Comparison of ENCODE assay signal across 17 cellular contexts in genomic region chr11:122486793-122487495, GRCh38.
DNase-seq lines count a peak whose midpoint lies in the region; ATAC-seq and TF ChIP-seq lines count a peak whose summit lies in the region.
"Had no signal": no experiment of that assay in that cellular context is flagged by ENCODE, and none has a peak within 500 bp of the region (broad histone marks: within the 10 kb centered on the region; RNA-seq: fewer than 3 reads in every experiment).

No MANE protein-coding gene starts in this region.

- H3K9me3 ChIP-seq in esophagus squamous epithelium: peaks cover 0 to 6% (median 5%) of the 10 kb centered on the region in 3 donors
- peaks cover 22% of the 10 kb centered on the region for H3K9me3 ChIP-seq in psoas muscle

- no peak for TF ChIP-seq POLR2A in esophagus squamous epithelium (IDR thresholded peaks at IDR 0.05)

- no peaks in the 10 kb centered on the region for H3K27me3 ChIP-seq in esophagus squamous epithelium
- H3K27me3 ChIP-seq in psoas muscle (ENCODE audit: insufficient read depth in 3 of 3, low read length in 2 of 3): no peaks in the 10 kb centered on the region
- H3K27me3 ChIP-seq: BLaER1 treated with 17β-estradiol and CSF1 and Interleukin-3, amounts not matched to agents 10 nM and 100 nM; tibial nerve had no signal

- no peaks in the 10 kb centered on the region for H3K4me1 Mint-ChIP-seq in activated CD4-positive, alpha-beta memory T cell treated with anti-CD3 and anti-CD28 coated beads, Interleukin-2, amount 10 ng/mL, durations not matched to agents 7 days and 5 days
- H3K4me1 Mint-ChIP-seq: activated B cell treated with CpG ODN at 0.5 μM for 24 hours, naive B cell had no signal

- H3K27me3 Mint-ChIP-seq in activated CD4-positive, alpha-beta memory T cell treated with anti-CD3 and anti-CD28 coated beads, Interleukin-2, amount 10 ng/mL, durations not matched to agents 7 days and 5 days: no peaks in the 10 kb centered on the region

- POLR2A ChIA-PET in activated CD4-positive, alpha-beta memory T cell treated with anti-CD3 and anti-CD28 coated beads, Interleukin-2, amount 10 ng/mL, durations not matched to agents 7 days and 5 days (lab: Charles Lee): no interaction called here

- WGBS in esophagus squamous epithelium, 2 donors: 71 to 74% methylated on average over 5 of the region's 5 CpGs
- 79 to 84% (median 79%) methylated on average over 5 of the region's 5 CpGs for WGBS in psoas muscle, 3 donors

- DNase-seq in ELF-1 (ENCODE audit: low read depth, low spot score): peak; percentile 64
- DNase-seq in Kasumi-1 (lab: John Stamatoyannopoulos, UW): peak; percentile 30 to 38
- DNase-seq in amniotic epithelial cell (ENCODE audit: low read depth): peak; percentile 65
- DNase-seq in islet precursor cell: peak; percentile 73
- DNase-seq in pons (ENCODE audit: low spot score): no peak
- no peak for DNase-seq in esophagus squamous epithelium (lab: John Stamatoyannopoulos, UW)
- no peak for DNase-seq in psoas muscle
- DNase-seq in activated CD4-positive, alpha-beta memory T cell treated with anti-CD3 and anti-CD28 coated beads, Interleukin-2, amount 10 ng/mL, durations not matched to agents 7 days and 5 days: no peak
- DNase-seq: activated B cell treated with CpG ODN at 0.5 μM for 24 hours; activated CD8-positive, alpha-beta memory T cell treated with anti-CD3 and anti-CD28 coated beads, Interleukin-2, amount 50 U/mL, for 4 hours; activated naive CD4-positive, alpha-beta T cell treated with anti-CD3 and anti-CD28 coated beads, Interleukin-2, amount 50 U/mL, for 16 hours; DMS79 treated with DMSO at 0.1 percent for 48 hours; left ventricle myocardium inferior; naive B cell; stimulated activated CD4-positive, alpha-beta T cell treated with anti-CD3 and anti-CD28 coated beads, Interleukin-1b, Interleukin-23, amount 100 ng/mL, for 48 hours had no signal

- H3K4me3 ChIP-seq in esophagus squamous epithelium (no peak overlapping the region), psoas muscle (no peak overlapping the region)
- H3K4me3 ChIP-seq: BLaER1 treated with 17β-estradiol and CSF1 and Interleukin-3, amounts not matched to agents 10 nM and 100 nM; left ventricle myocardium inferior; tibial nerve had no signal

- H3K4me1 ChIP-seq in esophagus squamous epithelium: peaks cover 0 to 11% (median 8%) of the 10 kb centered on the region in 3 donors
- peaks cover 15% of the 10 kb centered on the region for H3K4me1 ChIP-seq in psoas muscle
- H3K4me1 ChIP-seq: tibial nerve had no signal

- H3K36me3 ChIP-seq in esophagus squamous epithelium (no peaks in the 10 kb centered on the region), psoas muscle (ENCODE audit: insufficient read depth in 1 of 2, low read depth in 1 of 2) (no peaks in the 10 kb centered on the region)
- H3K36me3 ChIP-seq: BLaER1 treated with 17β-estradiol and CSF1 and Interleukin-3, amounts not matched to agents 10 nM and 100 nM; left ventricle myocardium inferior; tibial nerve had no signal

- H3K27ac Mint-ChIP-seq in activated CD4-positive, alpha-beta memory T cell treated with anti-CD3 and anti-CD28 coated beads, Interleukin-2, amount 10 ng/mL, durations not matched to agents 7 days and 5 days: no peak overlapping the region
- H3K27ac Mint-ChIP-seq: activated B cell treated with CpG ODN at 0.5 μM for 24 hours, naive B cell had no signal

- ATAC-seq in psoas muscle: no peak

- H3K27ac ChIP-seq in esophagus squamous epithelium: no peak overlapping the region
- H3K27ac ChIP-seq in psoas muscle: no peak overlapping the region
- H3K27ac ChIP-seq: BLaER1 treated with 17β-estradiol and CSF1 and Interleukin-3, amounts not matched to agents 10 nM and 100 nM; left ventricle myocardium inferior; tibial nerve had no signal

- H3K4me3 Mint-ChIP-seq in activated CD4-positive, alpha-beta memory T cell treated with anti-CD3 and anti-CD28 coated beads, Interleukin-2, amount 10 ng/mL, durations not matched to agents 7 days and 5 days: no peak overlapping the region
- H3K4me3 Mint-ChIP-seq: activated B cell treated with CpG ODN at 0.5 μM for 24 hours, naive B cell had no signal

- H3K36me3 Mint-ChIP-seq in activated CD4-positive, alpha-beta memory T cell treated with anti-CD3 and anti-CD28 coated beads, Interleukin-2, amount 10 ng/mL, durations not matched to agents 7 days and 5 days (ENCODE audit: low read depth): no peaks in the 10 kb centered on the region

- CTCF ChIA-PET in activated CD4-positive, alpha-beta memory T cell treated with anti-CD3 and anti-CD28 coated beads, Interleukin-2, amount 10 ng/mL, durations not matched to agents 7 days and 5 days (lab: Charles Lee): no interaction called here

- H3K9me3 Mint-ChIP-seq in activated CD4-positive, alpha-beta memory T cell treated with anti-CD3 and anti-CD28 coated beads, Interleukin-2, amount 10 ng/mL, durations not matched to agents 7 days and 5 days: peaks cover 7% of the 10 kb centered on the region

- TF ChIP-seq CTCF in esophagus squamous epithelium (IDR thresholded peaks at IDR 0.05) (no peak), psoas muscle (IDR thresholded peaks at IDR 0.05) (no peak)

- intact Hi-C loops in esophagus squamous epithelium (cut with DNase I) (no loop called here), psoas muscle (cut with DNase I) (loop anchor here in 1 of 2 donors (5.0 kb wide), 1 partner anchor 45 kb away; no protein-coding TSS in a partner anchor)

Comparison
In these comparisons a context has a peak if more than half of its experiments do, and no peak if none do; other contexts are left out.
1. DNase-seq: peak in ELF-1 (single experiment), Kasumi-1 (2 of 2), amniotic epithelial cell (single experiment) and islet precursor cell (single experiment); none in pons (single experiment), esophagus squamous epithelium (single experiment), psoas muscle (0 of 2) and activated CD4-positive, alpha-beta memory T cell treated with anti-CD3 and anti-CD28 coated beads, Interleukin-2, amount 10 ng/mL, durations not matched to agents 7 days and 5 days (single experiment).